In the genomic region with DNA sequence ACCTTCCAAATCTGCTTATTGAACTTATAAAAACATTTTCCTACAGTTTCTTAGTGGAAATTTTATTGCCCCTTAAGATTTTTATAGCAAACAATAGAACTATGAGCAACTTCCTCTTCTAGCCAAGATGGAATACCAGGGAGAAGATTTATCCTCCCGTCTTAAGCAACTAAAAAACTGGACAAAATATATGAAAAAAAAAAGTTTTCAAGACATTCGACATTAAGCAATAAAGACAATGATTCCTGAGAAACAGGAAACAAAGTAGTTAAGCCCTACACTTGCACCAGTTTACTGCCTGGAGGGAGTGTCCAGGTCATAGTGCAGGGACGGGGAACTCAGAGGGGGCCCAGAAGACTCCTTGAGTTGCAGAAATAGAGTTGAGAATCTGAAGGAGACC, we compare ENCODE assay signal across 19 cellular contexts.
DNase-seq lines count a peak whose midpoint lies in the region; ATAC-seq, FAIRE-seq and TF ChIP-seq lines count a peak whose summit lies in the region.
"Had no signal": no experiment of that assay in that cellular context is flagged by ENCODE, and none has a peak within 500 bp of the region (broad histone marks: within the 10 kb centered on the region; RNA-seq: fewer than 3 reads in every experiment).

No MANE protein-coding gene starts in this region.

- H3K4me2 ChIP-seq in HCT116 (ENCODE audit: low read length) (no peak overlapping the region), astrocyte (ENCODE audit: low read length) (no peak overlapping the region), mesenchymal stem cell (ENCODE audit: low read length, poor library complexity, severe bottlenecking) (no peak overlapping the region)

- RAD21 ChIA-PET in HCT116 (lab: Charles Lee; ENCODE audit: low non-redundant PET in 1 of 2, low total read pairs in 2 of 2, uncharacterized antibody in 2 of 2, unreplicated experiment in 2 of 2), result no interaction called here

- no peak overlapping the region for H3K18ac ChIP-seq in mesenchymal stem cell (ENCODE audit: low read depth in 1 of 2, low read length in 2 of 2)

- no peak overlapping the region for H2BK5ac ChIP-seq in mesenchymal stem cell (ENCODE audit: low read depth, low read length, poor library complexity, severe bottlenecking)

- POLR2A ChIA-PET in HCT116 (lab: Charles Lee), result no interaction called here

- no peak overlapping the region for H3K4ac ChIP-seq in mesenchymal stem cell (ENCODE audit: low read depth in 1 of 2, low read length in 2 of 2)

- H3K4me1 ChIP-seq in HCT116 (ENCODE audit: control insufficient read depth in 1 of 2, insufficient read depth in 2 of 2, low read length in 2 of 2) (peaks cover 35 to 89% of the 10 kb centered on the region in 2 experiments), astrocyte (ENCODE audit: insufficient read depth, low read length) (peaks cover 20% of the 10 kb centered on the region), mesenchymal stem cell (ENCODE audit: control insufficient read depth, insufficient read depth, low read depth, low read length) (no peaks in the 10 kb centered on the region)

- H4K8ac ChIP-seq in mesenchymal stem cell (ENCODE audit: low read length), result no peak overlapping the region

- peaks cover 2% of the 10 kb centered on the region for H3K79me1 ChIP-seq in mesenchymal stem cell (replicated peaks; ENCODE audit: low read length, poor library complexity, severe bottlenecking)

- H2BK12ac ChIP-seq in mesenchymal stem cell (ENCODE audit: low read length in 2 of 2), result no peak overlapping the region

- no peak overlapping the region for H3K14ac ChIP-seq in mesenchymal stem cell (ENCODE audit: low read length in 2 of 2)

- H3K27ac ChIP-seq in HCT116 (ENCODE audit: low read depth, low read length), result peak overlapping the region; percentile 99
- H3K27ac ChIP-seq in astrocyte (ENCODE audit: low read depth, low read length), result no peak overlapping the region
- H3K27ac ChIP-seq in mesenchymal stem cell (ENCODE audit: low read length, poor library complexity, severe bottlenecking), result peak overlapping the region; percentile 26
- H3K27ac ChIP-seq: SJSA1 had no signal

- ATAC-seq in HCT116, result no peak
- no peak for ATAC-seq in HG02623 (IDR thresholded peaks at IDR 0.05; ENCODE audit: unreplicated experiment)
- ATAC-seq in HG03139 (IDR thresholded peaks at IDR 0.05; ENCODE audit: unreplicated experiment), result no peak
- ATAC-seq: T-cell had no signal

- H3K9ac ChIP-seq in HCT116 (ENCODE audit: low read length) (peak overlapping the region; percentile 58), astrocyte (ENCODE audit: low read length) (no peak overlapping the region), mesenchymal stem cell (ENCODE audit: low read length) (peak overlapping the region; percentile 47)

- intact Hi-C loops in HCT116 (cut with micrococcal nuclease), result no loop called here

- 0 out of 4 replicates have a peak, but pooled peaks cover 0 to 8% of the 10 kb centered on the region in 2 experiments for H3K36me3 ChIP-seq in HCT116 (ENCODE audit: control insufficient read depth in 1 of 2, insufficient read depth in 2 of 2, low read length in 2 of 2)
- H3K36me3 ChIP-seq in astrocyte (ENCODE audit: insufficient read depth, low read length), result no peaks in the 10 kb centered on the region
- H3K36me3 ChIP-seq in mesenchymal stem cell (ENCODE audit: control insufficient read depth in 1 of 2, insufficient read depth in 2 of 2, low read depth in 1 of 2, low read length in 2 of 2), result no peaks in the 10 kb centered on the region
- H3K36me3 ChIP-seq: SJSA1 had no signal

- peaks cover 27% of the 10 kb centered on the region for H3K4me1 Mint-ChIP-seq in astrocyte (ENCODE audit: low read depth, unreplicated experiment)

- no peaks in the 10 kb centered on the region for H3K36me3 Mint-ChIP-seq in astrocyte (ENCODE audit: low read depth, unreplicated experiment)
- H3K36me3 Mint-ChIP-seq: T-cell had no signal

- BruUV-seq in HCT116 (replicated peaks; lab: Mats Ljungman, UMichigan), result no TSS peak

- TF ChIP-seq POLR2A in HCT116 (IDR thresholded peaks at IDR 0.05; ENCODE audit: borderline replicate concordance, extremely low read depth, insufficient read depth, insufficient read length), result no peak

- 78% methylated on average over 1 of the region's 3 CpGs for WGBS in mesenchymal stem cell

- TF ChIP-seq CTCF in HCT116 (IDR thresholded peaks at IDR 0.05 in 2 of 3, conservative IDR thresholded peaks at IDR 0.05 in 1 of 3; ENCODE audit: borderline replicate concordance in 1 of 3, insufficient read depth in 1 of 3, low read depth in 2 of 3, low read length in 2 of 3) (no peak), astrocyte (IDR thresholded peaks at IDR 0.05; ENCODE audit: insufficient read depth, low read depth, low read length) (no peak)

- H2BK120ac ChIP-seq in mesenchymal stem cell (ENCODE audit: low read depth, low read length), result no peak overlapping the region

- H2AFZ ChIP-seq in HCT116 (ENCODE audit: low read depth, low read length, poor library complexity, severe bottlenecking) (no peak overlapping the region), astrocyte (ENCODE audit: low read depth, low read length) (no peak overlapping the region), mesenchymal stem cell (ENCODE audit: low read depth, low read length) (peak overlapping the region; percentile 14)

- H3K79me2 ChIP-seq in HCT116 (ENCODE audit: insufficient read depth, low read length), result peaks cover 24% of the 10 kb centered on the region
- H3K79me2 ChIP-seq in astrocyte (ENCODE audit: insufficient read depth, low read length), result no peaks in the 10 kb centered on the region

- no peak overlapping the region for H3K27ac Mint-ChIP-seq in astrocyte (ENCODE audit: unreplicated experiment)
- H3K27ac Mint-ChIP-seq: T-cell had no signal

- no peaks in the 10 kb centered on the region for H3K9me3 ChIP-seq in HCT116 (ENCODE audit: control insufficient read depth in 1 of 2, insufficient read depth in 1 of 2, low read depth in 1 of 2, low read length in 2 of 2)
- H3K9me3 ChIP-seq in astrocyte (ENCODE audit: insufficient read depth, low read depth, low read length), result no peaks in the 10 kb centered on the region
- no peaks in the 10 kb centered on the region for H3K9me3 ChIP-seq in mesenchymal stem cell (ENCODE audit: control insufficient read depth, low read length)
- H3K9me3 ChIP-seq: SJSA1 had no signal

- peak; percentile 71 for FAIRE-seq in astrocyte (lab: Jason Lieb, UNC)
- FAIRE-seq: GM12891 had no signal

- no peak overlapping the region for H2BK15ac ChIP-seq in mesenchymal stem cell (ENCODE audit: low read depth, poor library complexity, severe bottlenecking)

- H2AK5ac ChIP-seq in mesenchymal stem cell (ENCODE audit: low read length, severe bottlenecking), result no peak overlapping the region

- TF ChIP-seq RAD21 in HCT116 (IDR thresholded peaks at IDR 0.05; ENCODE audit: low read depth), result no peak

- no peaks in the 10 kb centered on the region for H3K27me3 ChIP-seq in HCT116 (ENCODE audit: insufficient read depth, low read length)
- H3K27me3 ChIP-seq in astrocyte (ENCODE audit: insufficient read depth, low read length), result no peaks in the 10 kb centered on the region
- no peaks in the 10 kb centered on the region for H3K27me3 ChIP-seq in mesenchymal stem cell (ENCODE audit: control insufficient read depth in 1 of 2, insufficient read depth in 1 of 2, low read length in 2 of 2)
- H3K27me3 ChIP-seq: SJSA1 had no signal

- no peaks in the 10 kb centered on the region for H3K9me2 ChIP-seq in HCT116 (ENCODE audit: insufficient read depth)

- H3K9me3 Mint-ChIP-seq in astrocyte (ENCODE audit: unreplicated experiment), result no peaks in the 10 kb centered on the region
- H3K9me3 Mint-ChIP-seq: T-cell had no signal

- no peak overlapping the region for H3K4me3 Mint-ChIP-seq in astrocyte (ENCODE audit: unreplicated experiment)
- H3K4me3 Mint-ChIP-seq: T-cell had no signal

- H3K27me3 Mint-ChIP-seq in astrocyte (ENCODE audit: low read depth, unreplicated experiment), result no peaks in the 10 kb centered on the region

- H4K20me1 ChIP-seq in HCT116 (ENCODE audit: insufficient read depth) (no peaks in the 10 kb centered on the region), astrocyte (ENCODE audit: insufficient read depth, low read length) (no peaks in the 10 kb centered on the region)

- DNase-seq in CD1c-positive myeloid dendritic cell (ENCODE audit: extremely low spot score) (peak; percentile 11), HCT116 (ENCODE audit: low read depth, low spot score) (no peak), astrocyte (ENCODE audit: low read depth) (no peak), mesenchymal stem cell (no peak), GF-D8 (lab: John Stamatoyannopoulos, UW) (no peak), NCI-H2227 treated with DMSO at 0.1 percent for 48 hours (lab: John Stamatoyannopoulos, UW) (no peak)
- DNase-seq: C1 segment of cervical spinal cord, DMS153, GOT3, Karpas-422, NCI-H1417, NCI-H2029, NCI-H524, RPMI8226, T-cell had no signal

- no peak overlapping the region for H4K91ac ChIP-seq in mesenchymal stem cell (ENCODE audit: low read length)

- H3K4me3 ChIP-seq in HCT116 (replicated peaks in 1 of 2; ENCODE audit: low read depth in 1 of 2, low read length in 2 of 2) (no peak overlapping the region), astrocyte (ENCODE audit: insufficient read depth, low read depth, low read length) (no peak overlapping the region), mesenchymal stem cell (ENCODE audit: insufficient read depth in 1 of 2, low read depth in 1 of 2, low read length in 2 of 2) (no peak overlapping the region)
- H3K4me3 ChIP-seq: SJSA1 had no signal

- CTCF ChIA-PET in HCT116 (lab: Charles Lee), result no interaction called here

- no peak overlapping the region for H3K23ac ChIP-seq in mesenchymal stem cell (ENCODE audit: low read length in 2 of 2)

TF ChIP-seq in HCT116, 20 proteins besides CTCF, POLR2A, EP300 and RAD21:
- TF ChIP-seq EZH2phosphoT487 (IDR thresholded peaks at IDR 0.05; ENCODE audit: borderline replicate concordance) (no peak), SP1 (IDR thresholded peaks at IDR 0.05; ENCODE audit: low read depth) (no peak)
